In the genomic region with DNA sequence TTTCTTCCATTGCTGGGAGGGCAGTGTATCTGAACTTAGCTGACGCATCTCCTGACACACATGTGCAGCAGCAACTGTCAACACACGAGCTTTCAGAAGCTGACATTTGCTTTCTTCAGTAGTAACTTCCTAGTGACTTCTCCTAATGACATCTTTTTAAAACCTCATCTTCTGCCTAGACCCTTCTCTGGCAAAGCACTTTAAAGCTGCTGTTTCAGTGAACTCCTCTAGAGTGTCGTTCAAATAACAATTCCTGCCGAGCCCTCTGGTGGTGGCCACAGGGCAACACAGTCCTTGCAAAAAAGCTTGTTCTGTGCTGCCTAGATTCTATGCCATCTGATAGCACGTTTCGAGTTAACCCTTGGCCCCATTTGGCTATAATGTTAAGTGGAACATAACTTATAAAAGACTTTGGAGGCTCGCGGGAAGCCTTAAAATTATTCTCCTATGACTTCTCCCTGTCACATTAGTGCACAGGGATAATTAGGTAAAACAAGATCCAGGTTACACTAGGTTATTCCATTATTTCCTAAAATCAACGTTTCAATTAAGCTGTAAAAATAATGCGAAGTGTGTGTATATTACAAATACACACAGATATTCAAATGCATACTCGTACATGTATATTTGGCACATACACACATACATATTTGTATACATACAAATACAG, we compare ENCODE assay signal across 8 cellular contexts.
A peak's percentile ranks its signal among the peaks of the same experiment; 100 is the strongest.
DNase-seq lines count a peak whose midpoint lies in the region; ATAC-seq and TF ChIP-seq lines count a peak whose summit lies in the region.

No MANE protein-coding gene starts in this region.

- no peak overlapping the region for H3K27ac ChIP-seq in psoas muscle

- TF ChIP-seq RAD21 in Ishikawa (IDR thresholded peaks at IDR 0.05; ENCODE audit: low read depth), result peak; percentile 64

- H3K4me3 ChIP-seq in psoas muscle, result no peak overlapping the region

- DNase-seq in AG20443 (ENCODE audit: low spot score), result peak; percentile 52
- DNase-seq in SHP77 treated with DMSO at 0.1 percent for 48 hours (lab: John Stamatoyannopoulos, UW), result peak; percentile 3
- peak; percentile 43 for DNase-seq in foreskin melanocyte
- DNase-seq in psoas muscle, result peak; percentile 7 to 47
- no peak for DNase-seq in stimulated activated CD4-positive, alpha-beta T cell treated with anti-CD3 and anti-CD28 coated beads, Interleukin-4, amount 100 ng/mL, for 1 hour
- no peak for DNase-seq in activated naive CD4-positive, alpha-beta T cell (lab: John Stamatoyannopoulos, UW)

- TF ChIP-seq EP300 in Ishikawa (IDR thresholded peaks at IDR 0.05; ENCODE audit: borderline replicate concordance), result no peak

- ATAC-seq in GM18870 (IDR thresholded peaks at IDR 0.05; ENCODE audit: unreplicated experiment), result peak; percentile 68
- ATAC-seq in psoas muscle, result no peak

- 40 to 44% (median 43%) methylated on average over 11 of the region's 11 CpGs for WGBS in psoas muscle, 3 donors

- no peaks in the 10 kb centered on the region for H3K9me3 ChIP-seq in psoas muscle

- TF ChIP-seq CTCF in psoas muscle (IDR thresholded peaks at IDR 0.05), result peak; percentile 32

- H3K27me3 ChIP-seq in psoas muscle (ENCODE audit: insufficient read depth in 3 of 3, low read length in 2 of 3), result no peaks in the 10 kb centered on the region

- H3K4me1 ChIP-seq in psoas muscle, result no peaks in the 10 kb centered on the region

- intact Hi-C loops in psoas muscle (cut with DNase I), result no loop called here

- no peaks in the 10 kb centered on the region for H3K36me3 ChIP-seq in psoas muscle (ENCODE audit: insufficient read depth in 1 of 2, low read depth in 1 of 2)

TF ChIP-seq in Ishikawa, 13 proteins besides CTCF, POLR2A, EP300 and RAD21:
- TF ChIP-seq, protein P1, sequence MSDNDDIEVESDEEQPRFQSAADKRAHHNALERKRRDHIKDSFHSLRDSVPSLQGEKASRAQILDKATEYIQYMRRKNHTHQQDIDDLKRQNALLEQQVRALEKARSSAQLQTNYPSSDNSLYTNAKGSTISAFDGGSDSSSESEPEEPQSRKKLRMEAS (IDR thresholded peaks at IDR 0.05), result no peak
- TF ChIP-seq YY1 (IDR thresholded peaks at IDR 0.05; ENCODE audit: low read depth) (no peak), TEAD4 (IDR thresholded peaks at IDR 0.05) (no peak), FOXM1 (IDR thresholded peaks at IDR 0.05; ENCODE audit: borderline replicate concordance, low read depth) (no peak), EGR1 (IDR thresholded peaks at IDR 0.05) (no peak), TCF12 (IDR thresholded peaks at IDR 0.05; ENCODE audit: low read depth) (no peak), TAF1 (IDR thresholded peaks at IDR 0.05; ENCODE audit: low read depth) (no peak), CEBPB (IDR thresholded peaks at IDR 0.05) (no peak), CREB1 (IDR thresholded peaks at IDR 0.05; ENCODE audit: low read depth) (no peak), NFIC (IDR thresholded peaks at IDR 0.05) (no peak), ZBTB7A (IDR thresholded peaks at IDR 0.05; ENCODE audit: low read depth) (no peak)
- TF ChIP-seq, protein P2, sequence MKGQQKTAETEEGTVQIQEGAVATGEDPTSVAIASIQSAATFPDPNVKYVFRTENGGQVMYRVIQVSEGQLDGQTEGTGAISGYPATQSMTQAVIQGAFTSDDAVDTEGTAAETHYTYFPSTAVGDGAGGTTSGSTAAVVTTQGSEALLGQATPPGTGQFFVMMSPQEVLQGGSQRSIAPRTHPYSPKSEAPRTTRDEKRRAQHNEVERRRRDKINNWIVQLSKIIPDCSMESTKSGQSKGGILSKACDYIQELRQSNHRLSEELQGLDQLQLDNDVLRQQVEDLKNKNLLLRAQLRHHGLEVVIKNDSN (IDR thresholded peaks at IDR 0.05), result no peak
- TF ChIP-seq, protein P3, sequence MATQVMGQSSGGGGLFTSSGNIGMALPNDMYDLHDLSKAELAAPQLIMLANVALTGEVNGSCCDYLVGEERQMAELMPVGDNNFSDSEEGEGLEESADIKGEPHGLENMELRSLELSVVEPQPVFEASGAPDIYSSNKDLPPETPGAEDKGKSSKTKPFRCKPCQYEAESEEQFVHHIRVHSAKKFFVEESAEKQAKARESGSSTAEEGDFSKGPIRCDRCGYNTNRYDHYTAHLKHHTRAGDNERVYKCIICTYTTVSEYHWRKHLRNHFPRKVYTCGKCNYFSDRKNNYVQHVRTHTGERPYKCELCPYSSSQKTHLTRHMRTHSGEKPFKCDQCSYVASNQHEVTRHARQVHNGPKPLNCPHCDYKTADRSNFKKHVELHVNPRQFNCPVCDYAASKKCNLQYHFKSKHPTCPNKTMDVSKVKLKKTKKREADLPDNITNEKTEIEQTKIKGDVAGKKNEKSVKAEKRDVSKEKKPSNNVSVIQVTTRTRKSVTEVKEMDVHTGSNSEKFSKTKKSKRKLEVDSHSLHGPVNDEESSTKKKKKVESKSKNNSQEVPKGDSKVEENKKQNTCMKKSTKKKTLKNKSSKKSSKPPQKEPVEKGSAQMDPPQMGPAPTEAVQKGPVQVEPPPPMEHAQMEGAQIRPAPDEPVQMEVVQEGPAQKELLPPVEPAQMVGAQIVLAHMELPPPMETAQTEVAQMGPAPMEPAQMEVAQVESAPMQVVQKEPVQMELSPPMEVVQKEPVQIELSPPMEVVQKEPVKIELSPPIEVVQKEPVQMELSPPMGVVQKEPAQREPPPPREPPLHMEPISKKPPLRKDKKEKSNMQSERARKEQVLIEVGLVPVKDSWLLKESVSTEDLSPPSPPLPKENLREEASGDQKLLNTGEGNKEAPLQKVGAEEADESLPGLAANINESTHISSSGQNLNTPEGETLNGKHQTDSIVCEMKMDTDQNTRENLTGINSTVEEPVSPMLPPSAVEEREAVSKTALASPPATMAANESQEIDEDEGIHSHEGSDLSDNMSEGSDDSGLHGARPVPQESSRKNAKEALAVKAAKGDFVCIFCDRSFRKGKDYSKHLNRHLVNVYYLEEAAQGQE (IDR thresholded peaks at IDR 0.05; ENCODE audit: low read depth), result no peak

Comparison
In these comparisons a context has a peak if more than half of its experiments do, and no peak if none do; other contexts are left out.
1. DNase-seq: peak in AG20443 (single experiment), SHP77 treated with DMSO at 0.1 percent for 48 hours (single experiment), foreskin melanocyte (single experiment) and psoas muscle (2 of 2); none in stimulated activated CD4-positive, alpha-beta T cell treated with anti-CD3 and anti-CD28 coated beads, Interleukin-4, amount 100 ng/mL, for 1 hour (single experiment) and activated naive CD4-positive, alpha-beta T cell (0 of 4).